In the genomic region with DNA sequence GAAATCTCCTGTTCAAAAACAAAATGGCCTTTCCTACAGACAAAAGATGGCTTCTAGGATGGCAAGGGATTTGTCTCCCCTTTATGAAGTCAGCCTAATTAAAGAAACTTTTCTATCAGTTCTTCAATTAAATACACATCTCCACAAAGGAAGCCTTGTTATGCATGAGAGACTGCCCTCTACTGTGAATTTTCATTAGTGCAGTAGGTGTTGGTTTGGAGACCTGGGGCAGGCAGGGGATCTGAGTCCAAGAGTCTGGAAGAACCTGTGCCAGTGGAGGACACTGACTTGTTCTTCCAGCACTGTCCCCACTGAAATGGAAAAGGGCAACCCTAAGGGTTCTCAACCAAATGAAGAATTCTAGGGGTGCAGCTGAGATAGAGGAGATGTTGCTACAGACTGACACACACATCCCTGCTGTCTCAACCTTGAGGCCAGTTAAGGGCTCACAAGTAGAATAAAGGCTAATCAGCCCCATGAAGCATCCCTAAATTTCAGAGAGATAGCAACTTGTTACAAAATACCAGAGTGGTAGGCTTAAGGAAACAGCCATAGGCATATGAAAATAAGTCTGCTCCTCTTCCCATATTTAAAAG, we compare ENCODE assay signal across 9 cellular contexts.
DNase-seq lines count a peak whose midpoint lies in the region; ATAC-seq and TF ChIP-seq lines count a peak whose summit lies in the region.
"Had no signal": no experiment of that assay in that cellular context is flagged by ENCODE, and none has a peak within 500 bp of the region (broad histone marks: within the 10 kb centered on the region; RNA-seq: fewer than 3 reads in every experiment).

No MANE protein-coding gene starts in this region.

- H3K27me3 ChIP-seq in endodermal cell (ENCODE audit: control insufficient read depth, insufficient read depth, low read length, poor library complexity, severe bottlenecking) (no peaks in the 10 kb centered on the region), mesenchymal stem cell (ENCODE audit: control insufficient read depth in 1 of 2, insufficient read depth in 1 of 2, low read length in 2 of 2) (no peaks in the 10 kb centered on the region)

- H3K9me3 ChIP-seq in endodermal cell (ENCODE audit: control insufficient read depth, low read length): no peaks in the 10 kb centered on the region
- no peaks in the 10 kb centered on the region for H3K9me3 ChIP-seq in mesenchymal stem cell (ENCODE audit: control insufficient read depth, low read length)

- no peak overlapping the region for H3K23ac ChIP-seq in mesenchymal stem cell (ENCODE audit: low read length in 2 of 2)

- H4K8ac ChIP-seq in mesenchymal stem cell (ENCODE audit: low read length): no peak overlapping the region

- H3K9ac ChIP-seq in endodermal cell (ENCODE audit: extremely low read depth, low read length, poor library complexity, severe bottlenecking): no peak overlapping the region
- peak overlapping the region; percentile 16 for H3K9ac ChIP-seq in mesenchymal stem cell (ENCODE audit: low read length)

- peaks cover 26% of the 10 kb centered on the region for H3K4me1 Mint-ChIP-seq in endodermal cell
- no peaks in the 10 kb centered on the region for H3K4me1 Mint-ChIP-seq in activated CD4-positive, alpha-beta memory T cell treated with anti-CD3 and anti-CD28 coated beads, Interleukin-2, amount 10 ng/mL, durations not matched to agents 7 days and 5 days
- H3K4me1 Mint-ChIP-seq: stimulated activated effector memory CD8-positive, alpha-beta T cell treated with anti-CD3 and anti-CD28 coated beads, Interleukin-12 subunit alpha, Interleukin-12 subunit beta, amount 100 ng/mL, for 72 hours had no signal

- DNase-seq in SHP77 (lab: John Stamatoyannopoulos, UW): peak; percentile 40 to 45
- DNase-seq in SHP77 treated with DMSO at 0.1 percent for 48 hours (lab: John Stamatoyannopoulos, UW): no peak
- peak; percentile 6 for DNase-seq in NOMO-1 treated with dmso at 0.1 percent for 144 hours (lab: John Stamatoyannopoulos, UW; ENCODE audit: unreplicated experiment)
- peak; percentile 78 for DNase-seq in endodermal cell
- DNase-seq in mesenchymal stem cell: peak; percentile 78
- no peak for DNase-seq in activated CD4-positive, alpha-beta memory T cell treated with anti-CD3 and anti-CD28 coated beads, Interleukin-2, amount 10 ng/mL, durations not matched to agents 7 days and 5 days

- no peak overlapping the region for H3K27ac Mint-ChIP-seq in endodermal cell
- H3K27ac Mint-ChIP-seq in activated CD4-positive, alpha-beta memory T cell treated with anti-CD3 and anti-CD28 coated beads, Interleukin-2, amount 10 ng/mL, durations not matched to agents 7 days and 5 days: no peak overlapping the region
- H3K27ac Mint-ChIP-seq: stimulated activated effector memory CD8-positive, alpha-beta T cell treated with anti-CD3 and anti-CD28 coated beads, Interleukin-12 subunit alpha, Interleukin-12 subunit beta, amount 100 ng/mL, for 72 hours had no signal

- H2BK15ac ChIP-seq in mesenchymal stem cell (ENCODE audit: low read depth, poor library complexity, severe bottlenecking): no peak overlapping the region

- CTCF ChIA-PET in activated CD4-positive, alpha-beta memory T cell treated with anti-CD3 and anti-CD28 coated beads, Interleukin-2, amount 10 ng/mL, durations not matched to agents 7 days and 5 days (lab: Charles Lee): interaction anchor here (0.8 kb wide), 1 partner anchor 368 kb away, joined by 3 read pairs; no protein-coding TSS in a partner anchor

- peak; percentile 87 for TF ChIP-seq CTCF in endodermal cell (conservative IDR thresholded peaks at IDR 0.05)

- peaks cover 9% of the 10 kb centered on the region for H3K4me1 ChIP-seq in endodermal cell (ENCODE audit: control insufficient read depth, insufficient read depth, low read length)
- H3K4me1 ChIP-seq in mesenchymal stem cell (ENCODE audit: control insufficient read depth, insufficient read depth, low read depth, low read length): peaks cover 6% of the 10 kb centered on the region

- ATAC-seq in HG02798 (IDR thresholded peaks at IDR 0.05; ENCODE audit: poor library complexity, unreplicated experiment): peak; percentile 66
- ATAC-seq in HG02642 (IDR thresholded peaks at IDR 0.05; ENCODE audit: poor library complexity, unreplicated experiment): no peak
- ATAC-seq: stimulated activated effector memory CD8-positive, alpha-beta T cell treated with anti-CD3 and anti-CD28 coated beads, Interleukin-12 subunit alpha, Interleukin-12 subunit beta, amount 100 ng/mL, for 72 hours had no signal

- H3K27ac ChIP-seq in endodermal cell (ENCODE audit: low read depth, low read length): no peak overlapping the region
- no peak overlapping the region for H3K27ac ChIP-seq in mesenchymal stem cell (ENCODE audit: low read length, poor library complexity, severe bottlenecking)

- no peak overlapping the region for H4K91ac ChIP-seq in mesenchymal stem cell (ENCODE audit: low read length)

- peak overlapping the region; percentile 82 for H2AK5ac ChIP-seq in mesenchymal stem cell (ENCODE audit: low read length, severe bottlenecking)

- H3K14ac ChIP-seq in mesenchymal stem cell (ENCODE audit: low read length in 2 of 2): no peak overlapping the region

- H3K79me1 ChIP-seq in mesenchymal stem cell (replicated peaks; ENCODE audit: low read length, poor library complexity, severe bottlenecking): peaks cover 1% of the 10 kb centered on the region

- no peaks in the 10 kb centered on the region for H3K27me3 Mint-ChIP-seq in endodermal cell (ENCODE audit: insufficient read depth)
- H3K27me3 Mint-ChIP-seq in activated CD4-positive, alpha-beta memory T cell treated with anti-CD3 and anti-CD28 coated beads, Interleukin-2, amount 10 ng/mL, durations not matched to agents 7 days and 5 days: no peaks in the 10 kb centered on the region

- H3K4ac ChIP-seq in mesenchymal stem cell (ENCODE audit: low read depth in 1 of 2, low read length in 2 of 2): no peak overlapping the region

- POLR2A ChIA-PET in activated CD4-positive, alpha-beta memory T cell treated with anti-CD3 and anti-CD28 coated beads, Interleukin-2, amount 10 ng/mL, durations not matched to agents 7 days and 5 days (lab: Charles Lee): no interaction called here

- no peak overlapping the region for H2BK120ac ChIP-seq in mesenchymal stem cell (ENCODE audit: low read depth, low read length)

- H3K36me3 ChIP-seq in endodermal cell (ENCODE audit: control insufficient read depth, insufficient read depth, low read length) (no peaks in the 10 kb centered on the region), mesenchymal stem cell (ENCODE audit: control insufficient read depth in 1 of 2, insufficient read depth in 2 of 2, low read depth in 1 of 2, low read length in 2 of 2) (no peaks in the 10 kb centered on the region)

- no peaks in the 10 kb centered on the region for H3K9me3 Mint-ChIP-seq in endodermal cell
- no peaks in the 10 kb centered on the region for H3K9me3 Mint-ChIP-seq in activated CD4-positive, alpha-beta memory T cell treated with anti-CD3 and anti-CD28 coated beads, Interleukin-2, amount 10 ng/mL, durations not matched to agents 7 days and 5 days
- H3K9me3 Mint-ChIP-seq: stimulated activated effector memory CD8-positive, alpha-beta T cell treated with anti-CD3 and anti-CD28 coated beads, Interleukin-12 subunit alpha, Interleukin-12 subunit beta, amount 100 ng/mL, for 72 hours had no signal

- no peak overlapping the region for H3K4me3 Mint-ChIP-seq in endodermal cell
- no peak overlapping the region for H3K4me3 Mint-ChIP-seq in activated CD4-positive, alpha-beta memory T cell treated with anti-CD3 and anti-CD28 coated beads, Interleukin-2, amount 10 ng/mL, durations not matched to agents 7 days and 5 days
- H3K4me3 Mint-ChIP-seq: stimulated activated effector memory CD8-positive, alpha-beta T cell treated with anti-CD3 and anti-CD28 coated beads, Interleukin-12 subunit alpha, Interleukin-12 subunit beta, amount 100 ng/mL, for 72 hours had no signal

- peak overlapping the region in 1 of 2 experiments; percentile 90 for H2BK12ac ChIP-seq in mesenchymal stem cell (ENCODE audit: low read length in 2 of 2)

- no peak overlapping the region for H2BK5ac ChIP-seq in mesenchymal stem cell (ENCODE audit: low read depth, low read length, poor library complexity, severe bottlenecking)

- no peak overlapping the region for H2AFZ ChIP-seq in mesenchymal stem cell (ENCODE audit: low read depth, low read length)

- H3K36me3 Mint-ChIP-seq in endodermal cell (ENCODE audit: low read depth): no peaks in the 10 kb centered on the region
- no peaks in the 10 kb centered on the region for H3K36me3 Mint-ChIP-seq in activated CD4-positive, alpha-beta memory T cell treated with anti-CD3 and anti-CD28 coated beads, Interleukin-2, amount 10 ng/mL, durations not matched to agents 7 days and 5 days (ENCODE audit: low read depth)
- H3K36me3 Mint-ChIP-seq: stimulated activated effector memory CD8-positive, alpha-beta T cell treated with anti-CD3 and anti-CD28 coated beads, Interleukin-12 subunit alpha, Interleukin-12 subunit beta, amount 100 ng/mL, for 72 hours had no signal

- H3K4me2 ChIP-seq in mesenchymal stem cell (ENCODE audit: low read length, poor library complexity, severe bottlenecking): no peak overlapping the region

- H3K18ac ChIP-seq in mesenchymal stem cell (ENCODE audit: low read depth in 1 of 2, low read length in 2 of 2): no peak overlapping the region

- H3K4me3 ChIP-seq in endodermal cell (ENCODE audit: low read length): no peak overlapping the region
- H3K4me3 ChIP-seq in mesenchymal stem cell (ENCODE audit: insufficient read depth in 1 of 2, low read depth in 1 of 2, low read length in 2 of 2): no peak overlapping the region

Comparison
In these comparisons a context has a peak if more than half of its experiments do, and no peak if none do; other contexts are left out.
1. DNase-seq: peak in SHP77 (2 of 2), NOMO-1 treated with dmso at 0.1 percent for 144 hours (single experiment), endodermal cell (single experiment) and mesenchymal stem cell (single experiment); none in SHP77 treated with DMSO at 0.1 percent for 48 hours (single experiment) and activated CD4-positive, alpha-beta memory T cell treated with anti-CD3 and anti-CD28 coated beads, Interleukin-2, amount 10 ng/mL, durations not matched to agents 7 days and 5 days (single experiment).